Comparison of ENCODE assay signal across 8 cellular contexts in genomic region chr12:122888232-122888752, GRCh38. TPM values are rescaled to one million over a fixed set of nuclear protein-coding genes. Genes with fewer than 3 reads are reported as not detected.
A peak's percentile ranks its signal among the peaks of the same experiment; 100 is the strongest.
DNase-seq lines count a peak whose midpoint lies in the region; ATAC-seq and TF ChIP-seq lines count a peak whose summit lies in the region.

No MANE protein-coding gene starts in this region.

- TF ChIP-seq CTCF in GM12865 (IDR thresholded peaks at IDR 0.05; ENCODE audit: insufficient read depth, low read depth, low read length, missing control alignments) (no peak), SK-N-SH (IDR thresholded peaks at IDR 0.05) (no peak), brain microvascular endothelial cell (IDR thresholded peaks at IDR 0.05; ENCODE audit: low read depth, low read length, missing control alignments) (no peak), glutamatergic neuron (IDR thresholded peaks at IDR 0.05; ENCODE audit: partially characterized antibody, unreplicated experiment) (no peak)

- peaks cover 21% of the 10 kb centered on the region for H3F3A ChIP-seq in SK-N-SH (replicated peaks; ENCODE audit: insufficient read depth)

- H3K79me2 ChIP-seq in SK-N-SH (ENCODE audit: insufficient read depth), result peaks cover 99% of the 10 kb centered on the region

- DNase-seq in GM12865 (ENCODE audit: low read depth), result peak; percentile 62
- DNase-seq in Jurkat, Clone E6-1 (ENCODE audit: low read depth, low spot score), result peak; percentile 70
- no peak for DNase-seq in SK-N-SH
- DNase-seq in brain microvascular endothelial cell, result peak; percentile 59
- peak; percentile 97 for DNase-seq in islet precursor cell
- DNase-seq in glutamatergic neuron, result no peak

- H2AFZ ChIP-seq in SK-N-SH (ENCODE audit: low read depth), result no peak overlapping the region

- H3K27ac Mint-ChIP-seq in stimulated activated memory B cell treated with anti-CD40 and anti-IgM and Interleukin-4, amounts not matched to agents 10 μg/mL and 1 μg/mL and 100 μg/mL, for 72 hours, result peak overlapping the region; percentile 81
- H3K27ac Mint-ChIP-seq in glutamatergic neuron (ENCODE audit: unreplicated experiment), result no peak overlapping the region

- H3K4me1 Mint-ChIP-seq in stimulated activated memory B cell treated with anti-CD40 and anti-IgM and Interleukin-4, amounts not matched to agents 10 μg/mL and 1 μg/mL and 100 μg/mL, for 72 hours, result peaks cover 89% of the 10 kb centered on the region
- H3K4me1 Mint-ChIP-seq in glutamatergic neuron (ENCODE audit: low read depth, unreplicated experiment), result peaks cover 34% of the 10 kb centered on the region

- peak overlapping the region; percentile 33 for H3K4me3 ChIP-seq in GM12865 (ENCODE audit: low read depth, low read length)
- H3K4me3 ChIP-seq in Jurkat, Clone E6-1 (ENCODE audit: low read length), result peak overlapping the region; percentile 45
- no peak overlapping the region for H3K4me3 ChIP-seq in SK-N-SH (ENCODE audit: low read depth in 2 of 2, low read length in 1 of 2)
- no peak overlapping the region for H3K4me3 ChIP-seq in brain microvascular endothelial cell (ENCODE audit: low read depth, low read length)

- H4K20me1 ChIP-seq in SK-N-SH (ENCODE audit: insufficient read depth), result peaks cover 73% of the 10 kb centered on the region

- H3K4me3 Mint-ChIP-seq in stimulated activated memory B cell treated with anti-CD40 and anti-IgM and Interleukin-4, amounts not matched to agents 10 μg/mL and 1 μg/mL and 100 μg/mL, for 72 hours, result peak overlapping the region; percentile 75
- no peak overlapping the region for H3K4me3 Mint-ChIP-seq in glutamatergic neuron (ENCODE audit: unreplicated experiment)

- POLR2A ChIA-PET in SK-N-SH (lab: Yijun Ruan, JAX), result no interaction called here

- peaks cover 5 to 39% of the 10 kb centered on the region in 2 experiments; a peak in 3 of 4 replicates for H3K4me1 ChIP-seq in SK-N-SH (ENCODE audit: control insufficient read depth in 1 of 2, insufficient read depth in 2 of 2, low read depth in 1 of 2, low read length in 1 of 2)

- H3K27me3 Mint-ChIP-seq in stimulated activated memory B cell treated with anti-CD40 and anti-IgM and Interleukin-4, amounts not matched to agents 10 μg/mL and 1 μg/mL and 100 μg/mL, for 72 hours, result no peaks in the 10 kb centered on the region
- H3K27me3 Mint-ChIP-seq in glutamatergic neuron (ENCODE audit: unreplicated experiment), result peaks cover 3% of the 10 kb centered on the region

- TF ChIP-seq EP300 in SK-N-SH (IDR thresholded peaks at IDR 0.05; ENCODE audit: borderline replicate concordance in 1 of 2, low read depth in 1 of 2, low read length in 1 of 2), result no peak

- no peaks in the 10 kb centered on the region for H3K9me3 Mint-ChIP-seq in stimulated activated memory B cell treated with anti-CD40 and anti-IgM and Interleukin-4, amounts not matched to agents 10 μg/mL and 1 μg/mL and 100 μg/mL, for 72 hours
- peaks cover 4% of the 10 kb centered on the region for H3K9me3 Mint-ChIP-seq in glutamatergic neuron (ENCODE audit: unreplicated experiment)

- whole genome bisulfite sequencing in SK-N-SH (ENCODE audit: low lambda C conversion rate), result 85% methylated on average over 12 of the region's 12 CpGs

- in situ Hi-C loops in brain microvascular endothelial cell (cut with HindIII; ENCODE audit: low pct_ligation_motif_present, low sequenced_read_pairs), result no loop called here

- peak; percentile 68 for ATAC-seq in stimulated activated memory B cell treated with anti-CD40 and anti-IgM and Interleukin-4, amounts not matched to agents 10 μg/mL and 1 μg/mL and 100 μg/mL, for 72 hours
- ATAC-seq in GM21526 (IDR thresholded peaks at IDR 0.05; ENCODE audit: low FRiP score, unreplicated experiment), result no peak

- H3K9me2 ChIP-seq in SK-N-SH, result no peaks in the 10 kb centered on the region

- H3K9ac ChIP-seq in SK-N-SH, result no peak overlapping the region

- H3K4me2 ChIP-seq in SK-N-SH, result peak overlapping the region; percentile 20

- no peak for TF ChIP-seq RAD21 in SK-N-SH (IDR thresholded peaks at IDR 0.05; ENCODE audit: low read length)

- no peaks in the 10 kb centered on the region for H3K9me3 ChIP-seq in SK-N-SH

- CTCF ChIA-PET in SK-N-SH (lab: Yijun Ruan, JAX), result interaction anchor here (0.8 to 1.8 kb wide), 6 partner anchors 8 to 26 kb away, joined by 3 to 5 read pairs (median 4); no protein-coding TSS in a partner anchor

- peaks cover 6% of the 10 kb centered on the region for H3K36me3 Mint-ChIP-seq in stimulated activated memory B cell treated with anti-CD40 and anti-IgM and Interleukin-4, amounts not matched to agents 10 μg/mL and 1 μg/mL and 100 μg/mL, for 72 hours
- no peaks in the 10 kb centered on the region for H3K36me3 Mint-ChIP-seq in glutamatergic neuron (ENCODE audit: unreplicated experiment)

- H3K27me3 ChIP-seq in SK-N-SH (ENCODE audit: insufficient read depth) (no peaks in the 10 kb centered on the region), brain microvascular endothelial cell (replicated peaks) (no peaks in the 10 kb centered on the region)

- H3K27ac ChIP-seq in SK-N-SH (ENCODE audit: low read depth in 2 of 2, low read length in 1 of 2) (peak overlapping the region in 1 of 2 experiments; percentile 44; a peak in 2 of 4 replicates), brain microvascular endothelial cell (peak overlapping the region; percentile 51)

- H3K36me3 ChIP-seq in SK-N-SH (replicated peaks in 1 of 2; ENCODE audit: control insufficient read depth in 1 of 2, insufficient read depth in 2 of 2, low read length in 1 of 2) (no peaks in the 10 kb centered on the region), brain microvascular endothelial cell (replicated peaks) (no peaks in the 10 kb centered on the region)

TF ChIP-seq in SK-N-SH, 30 proteins besides CTCF, POLR2A, EP300 and RAD21 (continues in another document):
- TF ChIP-seq FOSL2 (IDR thresholded peaks at IDR 0.05; ENCODE audit: borderline replicate concordance, low read depth) (no peak), NRF1 (IDR thresholded peaks at IDR 0.05; ENCODE audit: low read depth, low read length) (no peak), RXRA (IDR thresholded peaks at IDR 0.05; ENCODE audit: borderline replicate concordance, low read depth) (no peak), PBX3 (IDR thresholded peaks at IDR 0.05) (no peak), POLR2AphosphoS5 (IDR thresholded peaks at IDR 0.05; ENCODE audit: low read depth, low read length) (no peak), IRF3 (IDR thresholded peaks at IDR 0.05; ENCODE audit: low read depth, low read length) (no peak), FOXM1 (IDR thresholded peaks at IDR 0.05; ENCODE audit: low read depth) (no peak), ZBTB33 (IDR thresholded peaks at IDR 0.05; ENCODE audit: borderline replicate concordance, low read depth) (no peak), NFIC (IDR thresholded peaks at IDR 0.05; ENCODE audit: borderline replicate concordance) (no peak), TCF12 (IDR thresholded peaks at IDR 0.05) (no peak), CHD2 (IDR thresholded peaks at IDR 0.05; ENCODE audit: low read length, partially characterized antibody) (no peak), RCOR1 (IDR thresholded peaks at IDR 0.05; ENCODE audit: low read length) (no peak), GATA2 (CRISPR knock-in tag; IDR thresholded peaks at IDR 0.05) (no peak), MAX (IDR thresholded peaks at IDR 0.05; ENCODE audit: low read depth) (no peak)

RNA-seq across cellular contexts. Expression of gene VPS37B, which starts 7.6 kb away (rescaled TPM):
- polyA plus RNA-seq in Jurkat, Clone E6-1 (2012; ENCODE audit: insufficient read depth, insufficient read length), result 28.2 TPM
- polyA plus RNA-seq in SK-N-SH (2012; rRNA removed), result 20.9 and 41.1 TPM in 2 replicates
- 28.4 and 30.0 TPM in 2 replicates for polyA plus RNA-seq in SK-N-SH (2012; cell fraction: cytosol; rRNA removed)
- polyA plus RNA-seq in SK-N-SH (2012; cell fraction: nucleus; rRNA removed), result 28.8 and 35.8 TPM in 2 replicates
- 19.7 TPM for total RNA-seq in glutamatergic neuron (ENCODE audit: unreplicated experiment)

RNA-seq across cellular contexts. Expression of gene HIP1R, which starts 53.0 kb away (rescaled TPM):
- 21.0 TPM for polyA plus RNA-seq in Jurkat, Clone E6-1 (2012; ENCODE audit: insufficient read depth, insufficient read length)
- 20.6 and 21.1 TPM in 2 replicates for polyA plus RNA-seq in SK-N-SH (2012; rRNA removed)
- 5.6 and 8.7 TPM in 2 replicates for polyA plus RNA-seq in SK-N-SH (2012; cell fraction: cytosol; rRNA removed)
- 122 and 128 TPM in 2 replicates for polyA plus RNA-seq in SK-N-SH (2012; cell fraction: nucleus; rRNA removed)
- total RNA-seq in glutamatergic neuron (ENCODE audit: unreplicated experiment), result 19.3 TPM

Comparison
In these comparisons a context has a peak if more than half of its experiments do, and no peak if none do; other contexts are left out.
1. DNase-seq: peak in GM12865 (single experiment), Jurkat, Clone E6-1 (single experiment), brain microvascular endothelial cell (single experiment) and islet precursor cell (single experiment); none in SK-N-SH (single experiment) and glutamatergic neuron (single experiment).
2. H3K4me3 ChIP-seq: peak in GM12865 (single experiment) and Jurkat, Clone E6-1 (single experiment); none in SK-N-SH (0 of 2) and brain microvascular endothelial cell (single experiment).